Comparison of ENCODE assay signal across 13 cellular contexts in genomic region chr4:169627307-169627706, GRCh38. TPM values are rescaled to one million over a fixed set of nuclear protein-coding genes. Genes with fewer than 3 reads are reported as not detected.
A peak's percentile ranks its signal among the peaks of the same experiment; 100 is the strongest.
DNase-seq lines count a peak whose midpoint lies in the region; ATAC-seq and TF ChIP-seq lines count a peak whose summit lies in the region.
"Had no signal": no experiment of that assay in that cellular context is flagged by ENCODE, and none has a peak within 500 bp of the region (broad histone marks: within the 10 kb centered on the region; RNA-seq: fewer than 3 reads in every experiment).

No MANE protein-coding gene starts in this region.

- no TSS peak for BruUV-seq in MCF 10A (replicated peaks; lab: Mats Ljungman, UMichigan)

- DNase-seq in immature natural killer cell (no peak), MCF 10A (ENCODE audit: unreplicated experiment) (no peak), HEK293T (ENCODE audit: extremely low spot score) (no peak)
- DNase-seq: activated B cell treated with CpG ODN at 0.5 μM for 24 hours, activated gamma-delta T cell, NCI-H1092, NCI-H774, SJCRH30 had no signal

- H3K36me3 Mint-ChIP-seq in immature natural killer cell, result peaks cover 0 to 4% (median 2%) of the 10 kb centered on the region in 3 donors
- H3K36me3 Mint-ChIP-seq in MCF 10A (ENCODE audit: insufficient read depth, unreplicated experiment), result no peaks in the 10 kb centered on the region

- H3K9me3 Mint-ChIP-seq in immature natural killer cell, result no peaks in the 10 kb centered on the region
- no peaks in the 10 kb centered on the region for H3K9me3 Mint-ChIP-seq in MCF 10A (ENCODE audit: unreplicated experiment)
- H3K9me3 Mint-ChIP-seq: activated B cell treated with CpG ODN at 0.5 μM for 24 hours, GM23338 had no signal

- H3K27ac Mint-ChIP-seq in immature natural killer cell, result peak overlapping the region in 5 of 6 donors; percentile 4 to 51 (median 30)
- no peak overlapping the region for H3K27ac Mint-ChIP-seq in MCF 10A (ENCODE audit: low read depth, unreplicated experiment)
- H3K27ac Mint-ChIP-seq: activated B cell treated with CpG ODN at 0.5 μM for 24 hours had no signal

- POLR2A ChIA-PET in MCF 10A (lab: Yijun Ruan, JAX), result interaction anchor here (0.5 to 3.7 kb wide), 4 partner anchors 7 to 38 kb away, joined by 3 to 15 read pairs (median 4); partner anchors contain the start of gene CLCN3
- POLR2A ChIA-PET in HEK293T (lab: Yijun Ruan, JAX), result no interaction called here

- H3K4me3 Mint-ChIP-seq in immature natural killer cell (no peak overlapping the region), MCF 10A (ENCODE audit: unreplicated experiment) (no peak overlapping the region)
- H3K4me3 Mint-ChIP-seq: activated B cell treated with CpG ODN at 0.5 μM for 24 hours, GM23338 had no signal

- H3K27me3 Mint-ChIP-seq in immature natural killer cell (ENCODE audit: low read depth in 3 of 3), result peaks cover 0 to under 1% (median 0%) of the 10 kb centered on the region in 3 donors
- no peaks in the 10 kb centered on the region for H3K27me3 Mint-ChIP-seq in MCF 10A (ENCODE audit: insufficient read depth, unreplicated experiment)
- H3K27me3 Mint-ChIP-seq: activated B cell treated with CpG ODN at 0.5 μM for 24 hours had no signal

- intact Hi-C loops in MCF 10A (cut with micrococcal nuclease), result no loop called here

- no peak for TF ChIP-seq CTCF in MCF 10A (IDR thresholded peaks at IDR 0.05; ENCODE audit: unreplicated experiment)

- CTCF ChIA-PET in MCF 10A (lab: Yijun Ruan, JAX), result interaction anchor here (1.2 kb wide), 1 partner anchor 14 kb away, joined by 3 read pairs; no protein-coding TSS in a partner anchor
- CTCF ChIA-PET in HEK293T (lab: Yijun Ruan, JAX), result interaction anchor here (0.6 kb wide), 1 partner anchor 618 kb away, joined by 3 read pairs; no protein-coding TSS in a partner anchor

- H3K4me1 Mint-ChIP-seq in immature natural killer cell, result peaks cover 28 to 60% of the 10 kb centered on the region in 2 donors
- H3K4me1 Mint-ChIP-seq in MCF 10A (ENCODE audit: insufficient read depth, unreplicated experiment), result peaks cover 25% of the 10 kb centered on the region

- ATAC-seq in GM18861 (IDR thresholded peaks at IDR 0.05; ENCODE audit: unreplicated experiment) (peak; percentile 81), GM21528 (IDR thresholded peaks at IDR 0.05; ENCODE audit: low FRiP score, unreplicated experiment) (peak; percentile 40), HG03378 (IDR thresholded peaks at IDR 0.05; ENCODE audit: unreplicated experiment) (peak; percentile 78), GM19351 (IDR thresholded peaks at IDR 0.05; ENCODE audit: unreplicated experiment) (no peak)
- ATAC-seq: GM23338 had no signal

TF ChIP-seq in HEK293T, 16 proteins besides CTCF, POLR2A, EP300 and RAD21:
- TF ChIP-seq, protein P1, sequence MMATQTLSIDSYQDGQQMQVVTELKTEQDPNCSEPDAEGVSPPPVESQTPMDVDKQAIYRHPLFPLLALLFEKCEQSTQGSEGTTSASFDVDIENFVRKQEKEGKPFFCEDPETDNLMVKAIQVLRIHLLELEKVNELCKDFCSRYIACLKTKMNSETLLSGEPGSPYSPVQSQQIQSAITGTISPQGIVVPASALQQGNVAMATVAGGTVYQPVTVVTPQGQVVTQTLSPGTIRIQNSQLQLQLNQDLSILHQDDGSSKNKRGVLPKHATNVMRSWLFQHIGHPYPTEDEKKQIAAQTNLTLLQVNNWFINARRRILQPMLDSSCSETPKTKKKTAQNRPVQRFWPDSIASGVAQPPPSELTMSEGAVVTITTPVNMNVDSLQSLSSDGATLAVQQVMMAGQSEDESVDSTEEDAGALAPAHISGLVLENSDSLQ (IDR thresholded peaks at IDR 0.05), result no peak
- no peak for TF ChIP-seq CTBP1 (IDR thresholded peaks at IDR 0.05; ENCODE audit: borderline replicate concordance)
- no peak for TF ChIP-seq L3MBTL2 (conservative IDR thresholded peaks at IDR 0.05)
- no peak for TF ChIP-seq HDGF (IDR thresholded peaks at IDR 0.05; ENCODE audit: borderline replicate concordance)
- no peak for TF ChIP-seq FOXM1 (IDR thresholded peaks at IDR 0.05; ENCODE audit: borderline replicate concordance)
- no peak for TF ChIP-seq NFRKB (IDR thresholded peaks at IDR 0.05)
- no peak for TF ChIP-seq FOXK2 (IDR thresholded peaks at IDR 0.05)
- TF ChIP-seq ELF4 (IDR thresholded peaks at IDR 0.05), result no peak
- TF ChIP-seq SUZ12 (IDR thresholded peaks at IDR 0.05), result no peak
- no peak for TF ChIP-seq ZNF384 (IDR thresholded peaks at IDR 0.05)
- TF ChIP-seq BHLHE40 (IDR thresholded peaks at IDR 0.05; ENCODE audit: borderline replicate concordance), result no peak
- no peak for TF ChIP-seq LEF1 (IDR thresholded peaks at IDR 0.05; ENCODE audit: borderline replicate concordance)
- TF ChIP-seq FOXA1 (IDR thresholded peaks at IDR 0.05), result no peak
- TF ChIP-seq ARNT (IDR thresholded peaks at IDR 0.05), result no peak
- no peak for TF ChIP-seq SP1 (IDR thresholded peaks at IDR 0.05)

RNA-seq across cellular contexts. Expression of gene CLCN3, which starts 6.9 kb away (rescaled TPM):
- polyA plus RNA-seq in immature natural killer cell, result 10 to 100 TPM in 1 of 3 donors, 1 to 10 TPM in 2; 4.7 to 12.6 (median 9.2) TPM
- 56.0 and 67.8 TPM in 2 replicates for total RNA-seq in MCF 10A (2022)

RNA-seq across cellular contexts. Expression of gene NEK1, which starts 14.9 kb away (rescaled TPM):
- polyA plus RNA-seq in immature natural killer cell, result 10 to 100 TPM in 1 of 3 donors, 1 to 10 TPM in 2; 2.5 to 12.8 (median 5.8) TPM
- 15.5 and 17.2 TPM in 2 replicates for total RNA-seq in MCF 10A (2022)
